Comparison of ENCODE assay signal across 13 cellular contexts in the genomic region with DNA sequence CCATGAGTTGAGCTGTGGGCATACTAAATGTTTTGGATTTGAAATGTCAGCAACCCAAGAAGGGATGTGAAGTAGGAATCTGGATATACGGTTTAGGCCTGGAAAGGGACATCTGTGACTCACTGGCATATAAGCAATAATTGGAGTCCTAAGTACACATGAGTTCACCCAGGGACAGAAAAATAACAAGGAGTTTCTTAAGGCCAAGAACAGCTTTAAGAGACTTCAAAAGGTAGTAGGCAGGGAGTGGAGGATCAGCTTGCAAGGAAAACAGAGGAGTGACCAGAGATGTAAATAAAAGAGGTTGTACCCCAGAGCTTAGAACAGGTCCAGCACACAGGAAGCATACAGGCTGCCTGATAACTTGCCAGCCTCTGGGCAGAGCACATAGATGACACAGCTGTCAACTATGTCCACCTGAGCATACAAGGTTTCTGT. TPM values are rescaled to one million over a fixed set of nuclear protein-coding genes. Genes with fewer than 3 reads are reported as not detected.
A peak's percentile ranks its signal among the peaks of the same experiment; 100 is the strongest.
DNase-seq lines count a peak whose midpoint lies in the region; ATAC-seq, FAIRE-seq and TF ChIP-seq lines count a peak whose summit lies in the region.
"Had no signal": no experiment of that assay in that cellular context is flagged by ENCODE, and none has a peak within 500 bp of the region (broad histone marks: within the 10 kb centered on the region; RNA-seq: fewer than 3 reads in every experiment).

No MANE protein-coding gene starts in this region.

- no peak for TF ChIP-seq CTCF in choroid plexus epithelial cell (conservative IDR thresholded peaks at IDR 0.05; ENCODE audit: low read depth, low read length)
- no peak for TF ChIP-seq CTCF in HepG2 (CRISPR knock-in tag; IDR thresholded peaks at IDR 0.05)
- no peak for TF ChIP-seq CTCF in mesothelial cell of epicardium (IDR thresholded peaks at IDR 0.05; ENCODE audit: unreplicated experiment)

- no peaks in the 10 kb centered on the region for H3K27me3 Mint-ChIP-seq in mesothelial cell of epicardium (ENCODE audit: low read depth)
- H3K27me3 Mint-ChIP-seq: naive thymus-derived CD4-positive, alpha-beta T cell had no signal

- WGBS in HepG2 (ENCODE audit: low lambda C conversion rate) = 52% methylated on average over 1 of the region's 1 CpG

- POLR2A ChIA-PET in HepG2 (lab: Yijun Ruan, JAX) = interaction anchor here (1.2 kb wide), 1 partner anchor 28 kb away, joined by 3 read pairs; a partner anchor contains a TSS

- no peak overlapping the region for H3K27ac Mint-ChIP-seq in mesothelial cell of epicardium

- intact Hi-C loops in HepG2 (cut with micrococcal nuclease; ENCODE audit: unreplicated experiment) = no loop called here

- TF ChIP-seq RAD21 in HepG2 (CRISPR knock-in tag; IDR thresholded peaks at IDR 0.05) = no peak

- CTCF ChIA-PET in HepG2 (lab: Yijun Ruan, JAX; ENCODE audit: low intra/inter-chr PET ratio, low total read pairs) = no interaction called here

- H3K27ac ChIP-seq in HepG2 (ENCODE audit: extremely low read length, insufficient read depth, low read length) = no peak overlapping the region

- no peaks in the 10 kb centered on the region for H3K9me3 Mint-ChIP-seq in mesothelial cell of epicardium

- H3K9ac ChIP-seq in HepG2 (ENCODE audit: insufficient read depth, low read depth, low read length) = no peak overlapping the region

- peak; percentile 16 for DNase-seq in COLO668 (lab: John Stamatoyannopoulos, UW; ENCODE audit: unreplicated experiment)
- peak; percentile 51 for DNase-seq in M059J (ENCODE audit: low read depth)
- DNase-seq in choroid plexus epithelial cell (ENCODE audit: low read depth) = peak; percentile 21
- DNase-seq in HepG2 (ENCODE audit: low spot score) = peak; percentile 51
- no peak for DNase-seq in activated naive CD4-positive, alpha-beta T cell (lab: John Stamatoyannopoulos, UW)
- no peak for DNase-seq in CD1c-positive myeloid dendritic cell (ENCODE audit: extremely low spot score)
- DNase-seq in mesothelial cell of epicardium (ENCODE audit: low spot score in 2 of 2, unreplicated experiment in 2 of 2) = no peak
- DNase-seq: amygdala; EL; naive thymus-derived CD4-positive, alpha-beta T cell; NCI-H2171; stimulated activated naive CD8-positive, alpha-beta T cell treated with anti-CD3 and anti-CD28 coated beads, Interleukin-15, Interleukin-2, amounts not matched to agents 100 U/mL and 50 U/mL, for 24 hours had no signal

- H3K9me3 ChIP-seq in HepG2 (ENCODE audit: low read length) = no peaks in the 10 kb centered on the region

- H3K36me3 ChIP-seq in HepG2 (replicated peaks in 1 of 2; ENCODE audit: control insufficient read depth in 1 of 2, insufficient read depth in 2 of 2, low read length in 2 of 2) = peaks cover 1 to 12% of the 10 kb centered on the region in 2 experiments; a peak in 2 of 5 replicates

- FAIRE-seq in HepG2 (lab: Jason Lieb, UNC) = no peak

- TF ChIP-seq EP300 in HepG2 (IDR thresholded peaks at IDR 0.05; ENCODE audit: low read depth in 2 of 2, low read length in 2 of 2) = no peak
- no peak for TF ChIP-seq EP300 in HepG2 (CRISPR knock-in tag; IDR thresholded peaks at IDR 0.05; ENCODE audit: borderline replicate concordance)

- H2AFZ ChIP-seq in HepG2 (ENCODE audit: low read length) = no peak overlapping the region

- H3K4me1 ChIP-seq in HepG2 (ENCODE audit: insufficient read depth, low read length) = peaks cover 14% of the 10 kb centered on the region

- no peaks in the 10 kb centered on the region for H3K4me1 Mint-ChIP-seq in mesothelial cell of epicardium
- H3K4me1 Mint-ChIP-seq: naive thymus-derived CD4-positive, alpha-beta T cell had no signal

- H3K4me3 ChIP-seq in choroid plexus epithelial cell (ENCODE audit: low read depth, low read length) (no peak overlapping the region), HepG2 (replicated peaks in 1 of 3; ENCODE audit: insufficient read depth in 1 of 3, low read depth in 2 of 3, low read length in 3 of 3) (no peak overlapping the region)

- no peaks in the 10 kb centered on the region for H3K27me3 ChIP-seq in HepG2 (ENCODE audit: control insufficient read depth in 1 of 2, insufficient read depth in 2 of 2, low read length in 2 of 2)

- peaks cover 14% of the 10 kb centered on the region for H3K36me3 Mint-ChIP-seq in mesothelial cell of epicardium

- no peak for TF ChIP-seq POLR2A in HepG2 (IDR thresholded peaks at IDR 0.05; ENCODE audit: insufficient read depth in 1 of 2, low read depth in 2 of 2, low read length in 2 of 2)

- in situ Hi-C loops in HepG2 (cut with HindIII; ENCODE audit: extremely low pct_ligation_motif_present, low pct_unique_long_range_greater_than_20kb) = no loop called here

- no peaks in the 10 kb centered on the region for H3K79me2 ChIP-seq in HepG2 (ENCODE audit: insufficient read depth, low read length)

- H3K4me2 ChIP-seq in HepG2 (ENCODE audit: low read depth, low read length) = no peak overlapping the region

- BruUV-seq in HepG2 (replicated peaks; lab: Mats Ljungman, UMichigan) = no TSS peak

- ATAC-seq in HepG2 (peak; percentile 85), HG03280 (IDR thresholded peaks at IDR 0.05; ENCODE audit: unreplicated experiment) (no peak)
- ATAC-seq: naive thymus-derived CD4-positive, alpha-beta T cell had no signal

- H4K20me1 ChIP-seq in HepG2 (ENCODE audit: insufficient read depth, low read length) = no peaks in the 10 kb centered on the region

- no peak overlapping the region for H3K4me3 Mint-ChIP-seq in mesothelial cell of epicardium
- H3K4me3 Mint-ChIP-seq: naive thymus-derived CD4-positive, alpha-beta T cell had no signal

RNA-seq across cellular contexts. Expression of a gene that starts 28.1 kb away (rescaled TPM):
- 57.2 and 58.6 TPM in 2 replicates for total RNA-seq in M059J (2014; rRNA removed; shearing (Covaris generic))
- total RNA-seq in HepG2 (2016; rRNA removed; fragmentation: Illumina TruSeq; extraction: Trizol) = 13.9 and 29.9 TPM in 2 replicates
- total RNA-seq in HepG2 (2016; cell fraction: cytosol; rRNA removed; fragmentation: Illumina TruSeq; extraction: Trizol; ENCODE audit: low read depth) = 12.1 and 12.6 TPM in 2 replicates
- 18.2 and 31.9 TPM in 2 replicates for total RNA-seq in HepG2 (2016; cell fraction: insoluble cytoplasmic fraction; rRNA removed; fragmentation: Illumina TruSeq; extraction: Trizol)
- 17.4 and 19.9 TPM in 2 replicates for total RNA-seq in HepG2 (2016; cell fraction: membrane; rRNA removed; fragmentation: Illumina TruSeq; extraction: Trizol)
- 43.0 and 47.6 TPM in 2 replicates for total RNA-seq in HepG2 (2016; cell fraction: nucleus; rRNA removed; fragmentation: Illumina TruSeq; extraction: Trizol)
- polyA plus RNA-seq in HepG2 (2011; rRNA removed) = 45.4 and 46.3 TPM in 2 replicates
- polyA plus RNA-seq in HepG2 (2011; cell fraction: cytosol; rRNA removed) = 8.9 and 18.9 TPM in 2 replicates
- 109 and 139 TPM in 2 replicates for polyA plus RNA-seq in HepG2 (2011; cell fraction: nucleus; rRNA removed)
- polyA plus RNA-seq in HepG2 (2012) = 15.9 and 21.7 TPM in 2 replicates
- 10.5 and 13.5 TPM in 2 replicates for polyA plus RNA-seq in HepG2 (2016; cell fraction: cytosol; fragmentation: Illumina TruSeq; extraction: Trizol; ENCODE audit: low read depth)
- 14.7 and 18.5 TPM in 2 replicates for polyA plus RNA-seq in HepG2 (2016; cell fraction: insoluble cytoplasmic fraction; fragmentation: Illumina TruSeq; extraction: Trizol; ENCODE audit: low read depth)
- polyA plus RNA-seq in HepG2 (2016; cell fraction: membrane; fragmentation: Illumina TruSeq; extraction: Trizol; ENCODE audit: low read depth) = 14.4 and 16.8 TPM in 2 replicates
- 104 and 105 TPM in 2 replicates for polyA plus RNA-seq in HepG2 (2016; cell fraction: nucleus; fragmentation: Illumina TruSeq; extraction: Trizol; ENCODE audit: insufficient read depth, low read depth)
- 4.7 and 5.8 TPM in 2 replicates for polyA minus RNA-seq in HepG2 (2011; rRNA and poly(A)+ RNA removed; ENCODE audit: low replicate concordance)
- 3.8 and 6.8 TPM in 2 replicates for polyA minus RNA-seq in HepG2 (2011; cell fraction: cytosol; rRNA and poly(A)+ RNA removed)
- 23.4 and 29.6 TPM in 2 replicates for polyA minus RNA-seq in HepG2 (2011; cell fraction: nucleus; rRNA and poly(A)+ RNA removed)
- total RNA-seq in mesothelial cell of epicardium = 37.3 to 41.1 TPM (median 39.5 TPM) in 3 replicates

RNA-seq across cellular contexts. Expression of a gene that starts 39.9 kb away (rescaled TPM):
- 1.9 TPM in 2 replicates for total RNA-seq in M059J (2014; rRNA removed; shearing (Covaris generic))
- total RNA-seq in HepG2 (2016; rRNA removed; fragmentation: Illumina TruSeq; extraction: Trizol) (2.5 and 3.3 TPM in 2 replicates), mesothelial cell of epicardium (2.6 to 3.1 TPM (median 2.8 TPM) in 3 replicates)
- 0.35 and 0.71 TPM in 2 replicates for total RNA-seq in HepG2 (2016; cell fraction: cytosol; rRNA removed; fragmentation: Illumina TruSeq; extraction: Trizol; ENCODE audit: low read depth)
- total RNA-seq in HepG2 (2016; cell fraction: insoluble cytoplasmic fraction; rRNA removed; fragmentation: Illumina TruSeq; extraction: Trizol) = 2.5 and 2.7 TPM in 2 replicates
- 1.2 and 1.7 TPM in 2 replicates for total RNA-seq in HepG2 (2016; cell fraction: membrane; rRNA removed; fragmentation: Illumina TruSeq; extraction: Trizol)
- total RNA-seq in HepG2 (2016; cell fraction: nucleus; rRNA removed; fragmentation: Illumina TruSeq; extraction: Trizol) = 1.7 and 3.3 TPM in 2 replicates
- polyA plus RNA-seq in HepG2 (2011; rRNA removed) = 1.1 and 1.5 TPM in 2 replicates
- 0.54 and 1.0 TPM in 2 replicates for polyA plus RNA-seq in HepG2 (2011; cell fraction: cytosol; rRNA removed)
- 0.63 and 1.3 TPM in 2 replicates for polyA plus RNA-seq in HepG2 (2011; cell fraction: nucleus; rRNA removed)
- polyA plus RNA-seq in HepG2 (2012) = 1.1 and 1.2 TPM in 2 replicates
- polyA plus RNA-seq in HepG2 (2016; cell fraction: cytosol; fragmentation: Illumina TruSeq; extraction: Trizol; ENCODE audit: low read depth) = 0.41 and 0.62 TPM in 2 replicates
- 2.8 and 2.9 TPM in 2 replicates for polyA plus RNA-seq in HepG2 (2016; cell fraction: insoluble cytoplasmic fraction; fragmentation: Illumina TruSeq; extraction: Trizol; ENCODE audit: low read depth)
- 0.46 and 0.74 TPM in 2 replicates for polyA plus RNA-seq in HepG2 (2016; cell fraction: membrane; fragmentation: Illumina TruSeq; extraction: Trizol; ENCODE audit: low read depth)
- polyA plus RNA-seq in HepG2 (2016; cell fraction: nucleus; fragmentation: Illumina TruSeq; extraction: Trizol; ENCODE audit: insufficient read depth, low read depth) = 3.3 and 3.5 TPM in 2 replicates
- 0.10 and 0.16 TPM in 2 replicates for polyA minus RNA-seq in HepG2 (2011; rRNA and poly(A)+ RNA removed; ENCODE audit: low replicate concordance)
- polyA minus RNA-seq in HepG2 (2011; cell fraction: cytosol; rRNA and poly(A)+ RNA removed) = 0.40 and 0.70 TPM in 2 replicates
- polyA minus RNA-seq in HepG2 (2011; cell fraction: nucleus; rRNA and poly(A)+ RNA removed) = 1.8 and 3.1 TPM in 2 replicates

RNA-seq across cellular contexts. Expression of a gene that starts 48.4 kb away (rescaled TPM):
- 75.2 and 80.1 TPM in 2 replicates for total RNA-seq in M059J (2014; rRNA removed; shearing (Covaris generic))
- 50.3 and 61.3 TPM in 2 replicates for total RNA-seq in HepG2 (2016; rRNA removed; fragmentation: Illumina TruSeq; extraction: Trizol)
- 140 and 148 TPM in 2 replicates for total RNA-seq in HepG2 (2016; cell fraction: cytosol; rRNA removed; fragmentation: Illumina TruSeq; extraction: Trizol; ENCODE audit: low read depth)
- 49.5 and 63.1 TPM in 2 replicates for total RNA-seq in HepG2 (2016; cell fraction: insoluble cytoplasmic fraction; rRNA removed; fragmentation: Illumina TruSeq; extraction: Trizol)
- total RNA-seq in HepG2 (2016; cell fraction: membrane; rRNA removed; fragmentation: Illumina TruSeq; extraction: Trizol) = 200 and 205 TPM in 2 replicates
- total RNA-seq in HepG2 (2016; cell fraction: nucleus; rRNA removed; fragmentation: Illumina TruSeq; extraction: Trizol) = 31.5 and 38.1 TPM in 2 replicates
- 107 and 117 TPM in 2 replicates for polyA plus RNA-seq in HepG2 (2011; rRNA removed)
- polyA plus RNA-seq in HepG2 (2011; cell fraction: cytosol; rRNA removed) = 81.1 and 96.5 TPM in 2 replicates
- 29.9 and 35.2 TPM in 2 replicates for polyA plus RNA-seq in HepG2 (2011; cell fraction: nucleus; rRNA removed)
- 58.6 and 61.4 TPM in 2 replicates for polyA plus RNA-seq in HepG2 (2012)
- polyA plus RNA-seq in HepG2 (2016; cell fraction: cytosol; fragmentation: Illumina TruSeq; extraction: Trizol; ENCODE audit: low read depth) = 168 and 186 TPM in 2 replicates
- polyA plus RNA-seq in HepG2 (2016; cell fraction: insoluble cytoplasmic fraction; fragmentation: Illumina TruSeq; extraction: Trizol; ENCODE audit: low read depth) = 61.0 and 68.1 TPM in 2 replicates
- 212 and 216 TPM in 2 replicates for polyA plus RNA-seq in HepG2 (2016; cell fraction: membrane; fragmentation: Illumina TruSeq; extraction: Trizol; ENCODE audit: low read depth)
- polyA plus RNA-seq in HepG2 (2016; cell fraction: nucleus; fragmentation: Illumina TruSeq; extraction: Trizol; ENCODE audit: insufficient read depth, low read depth) = 64.8 and 65.1 TPM in 2 replicates
- polyA minus RNA-seq in HepG2 (2011; rRNA and poly(A)+ RNA removed; ENCODE audit: low replicate concordance) = 86.4 and 152 TPM in 2 replicates
- 57.1 and 57.5 TPM in 2 replicates for polyA minus RNA-seq in HepG2 (2011; cell fraction: cytosol; rRNA and poly(A)+ RNA removed)
- 23.6 and 27.8 TPM in 2 replicates for polyA minus RNA-seq in HepG2 (2011; cell fraction: nucleus; rRNA and poly(A)+ RNA removed)
- total RNA-seq in mesothelial cell of epicardium = 57.9 to 63.4 TPM (median 59.6 TPM) in 3 replicates

Comparison
In these comparisons a context has a peak if more than half of its experiments do, and no peak if none do; other contexts are left out.
1. DNase-seq: peak in COLO668 (single experiment), M059J (single experiment), choroid plexus epithelial cell (single experiment) and HepG2 (single experiment); none in activated naive CD4-positive, alpha-beta T cell (0 of 4), CD1c-positive myeloid dendritic cell (single experiment) and mesothelial cell of epicardium (0 of 2).